Comparison of ENCODE assay signal across 18 cellular contexts in genomic region chr7:13035233-13035632, GRCh38.
DNase-seq lines count a peak whose midpoint lies in the region; ATAC-seq, FAIRE-seq and TF ChIP-seq lines count a peak whose summit lies in the region.
"Had no signal": no experiment of that assay in that cellular context is flagged by ENCODE, and none has a peak within 500 bp of the region (broad histone marks: within the 10 kb centered on the region; RNA-seq: fewer than 3 reads in every experiment).

No MANE protein-coding gene starts in this region.

- no peak overlapping the region for H4K8ac ChIP-seq in H1 (ENCODE audit: extremely low read depth, insufficient read depth, low read length)

- H3K36me3 ChIP-seq in HUES64 (ENCODE audit: insufficient read depth, low read length) (no peaks in the 10 kb centered on the region), H1 (ENCODE audit: control insufficient read depth in 2 of 4, insufficient read depth in 4 of 4, low read length in 3 of 4) (no peaks in the 10 kb centered on the region; a peak in 1 of 8 replicates), small intestine (ENCODE audit: control insufficient read depth in 2 of 2, insufficient read depth in 2 of 2, low read length in 2 of 2) (no peaks in the 10 kb centered on the region)
- H3K36me3 ChIP-seq: BE2C had no signal

- H2BK20ac ChIP-seq in H1 (ENCODE audit: low read length), result 0 out of 2 replicates have a peak overlapping the region, but pooled peaks have one; percentile 34

- peak overlapping the region; percentile 69 for H4K91ac ChIP-seq in H1 (replicated peaks; ENCODE audit: insufficient read length, low read length)

- TF ChIP-seq POLR2A in NB4 (IDR thresholded peaks at IDR 0.05; ENCODE audit: extremely low read depth, insufficient read length), result no peak
- no peak for TF ChIP-seq POLR2A in H1 (IDR thresholded peaks at IDR 0.05; ENCODE audit: control extremely low read depth in 1 of 2, low read depth in 2 of 2, low read length in 2 of 2)

- TF ChIP-seq CTCF in NB4 (IDR thresholded peaks at IDR 0.05; ENCODE audit: low read depth, low read length) (no peak), H1 (IDR thresholded peaks at IDR 0.05; ENCODE audit: control extremely low read depth in 1 of 3, insufficient read depth in 1 of 3, low read depth in 1 of 3, low read length in 3 of 3) (no peak)

- H3K23me2 ChIP-seq in H1 (ENCODE audit: low read depth, low read length), result no peaks in the 10 kb centered on the region

- no peak for FAIRE-seq in H1 (lab: Jason Lieb, UNC)
- FAIRE-seq in small intestine (lab: Jason Lieb, UNC), result no peak

- H3K4me3 ChIP-seq in HUES64 (ENCODE audit: low read length), result no peak overlapping the region
- no peak overlapping the region for H3K4me3 ChIP-seq in NB4 (ENCODE audit: low read depth, low read length)
- no peak overlapping the region for H3K4me3 ChIP-seq in H1 (ENCODE audit: extremely low read depth in 1 of 4, insufficient read depth in 2 of 4, low read depth in 3 of 4, low read length in 4 of 4)
- H3K4me3 ChIP-seq in small intestine (ENCODE audit: low read depth in 1 of 2, low read length in 2 of 2), result no peak overlapping the region

- H3K27me3 ChIP-seq in HUES64 (ENCODE audit: insufficient read depth, low read length) (no peaks in the 10 kb centered on the region), H1 (replicated peaks in 1 of 4; ENCODE audit: control insufficient read depth in 3 of 4, extremely low read depth in 1 of 4, insufficient read depth in 3 of 4, low read length in 3 of 4) (no peaks in the 10 kb centered on the region), small intestine (ENCODE audit: control insufficient read depth in 2 of 2, insufficient read depth in 2 of 2, low read length in 2 of 2) (no peaks in the 10 kb centered on the region)
- H3K27me3 ChIP-seq: BE2C had no signal

- no peak overlapping the region for H3K18ac ChIP-seq in H1 (ENCODE audit: extremely low read depth, low read length)

- no peak for TF ChIP-seq EP300 in H1 (IDR thresholded peaks at IDR 0.05; ENCODE audit: borderline replicate concordance in 1 of 2, low read depth in 2 of 2, low read length in 2 of 2)

- H4K20me1 ChIP-seq in H1 (replicated peaks in 1 of 2; ENCODE audit: control insufficient read depth in 1 of 2, insufficient read depth in 2 of 2, low read length in 2 of 2), result no peaks in the 10 kb centered on the region

- H3K4me1 ChIP-seq in HUES64 (ENCODE audit: insufficient read depth, low read length) (peaks cover 34% of the 10 kb centered on the region), H1 (replicated peaks in 1 of 4; ENCODE audit: control insufficient read depth in 3 of 4, insufficient read depth in 4 of 4, low read length in 3 of 4) (peaks cover 0 to 7% (median 3%) of the 10 kb centered on the region in 4 experiments; a peak in 3 of 7 replicates), small intestine (ENCODE audit: control insufficient read depth in 2 of 2, insufficient read depth in 1 of 2, low read depth in 1 of 2, low read length in 1 of 2) (no peaks in the 10 kb centered on the region)
- H3K4me1 ChIP-seq: BE2C had no signal

- no peaks in the 10 kb centered on the region for H3K79me2 ChIP-seq in H1 (ENCODE audit: control insufficient read depth in 1 of 2, insufficient read depth in 2 of 2, low read length in 2 of 2)

- H3K9ac ChIP-seq in HUES64 (ENCODE audit: low read depth, low read length) (no peak overlapping the region), H1 (replicated peaks in 1 of 4; ENCODE audit: extremely low read depth in 1 of 4, low read depth in 3 of 4, low read length in 3 of 4) (no peak overlapping the region)
- H3K9ac ChIP-seq: SK-N-SH had no signal

- in situ Hi-C loops in ACHN (cut with HindIII; ENCODE audit: low pct_ligation_motif_present, low pct_unique_long_range_greater_than_20kb, low sequenced_read_pairs), result no loop called here

- no peak overlapping the region for H2BK15ac ChIP-seq in H1 (ENCODE audit: low read length)

- no peak for TF ChIP-seq RAD21 in H1 (IDR thresholded peaks at IDR 0.05 in 1 of 2, conservative IDR thresholded peaks at IDR 0.05 in 1 of 2; ENCODE audit: low read depth in 2 of 2, low read length in 2 of 2)

- H3K79me1 ChIP-seq in H1 (ENCODE audit: low read depth, low read length), result no peaks in the 10 kb centered on the region

- H3K23ac ChIP-seq in H1 (ENCODE audit: insufficient read length), result no peak overlapping the region

- DNase-seq in NB4 (ENCODE audit: low read depth) (peak; percentile 16), H1 (ENCODE audit: low read depth in 1 of 2, low spot score in 2 of 2) (no peak), small intestine (peak; percentile 44), ACHN (no peak), NCI-H1694 treated with DMSO at 0.1 percent for 48 hours (lab: John Stamatoyannopoulos, UW) (no peak)
- DNase-seq: BE2C; Calu3; CD4-positive, alpha-beta memory T cell; DMS79; NCI-H1092; NCI-H2107; NCI-H2227 treated with DMSO at 0.1 percent for 48 hours; NCI-H524; SHP77; SK-N-SH; T-cell had no signal

- no peak overlapping the region for H3K4me2 ChIP-seq in H1 (ENCODE audit: insufficient read depth in 1 of 2, low read depth in 2 of 2, low read length in 2 of 2)
- H3K4me2 ChIP-seq: SK-N-SH had no signal

- CTCF ChIA-PET in H1 (lab: Charles Lee; ENCODE audit: partially characterized antibody), result interaction anchor here (1.5 kb wide), 1 partner anchor 9 kb away, joined by 3 read pairs; no protein-coding TSS in a partner anchor

- no peak overlapping the region for H4K5ac ChIP-seq in H1 (ENCODE audit: insufficient read length, low read depth, low read length)

- H2BK5ac ChIP-seq in H1 (ENCODE audit: low read depth, low read length), result peak overlapping the region; percentile 22; the same call in 1 of the 2 replicates

- no peak overlapping the region for H3K56ac ChIP-seq in H1 (replicated peaks; ENCODE audit: insufficient read length, low read depth, low read length)

- 95% methylated on average over 4 of the region's 4 CpGs for WGBS in HUES64
- 98% methylated on average over 4 of the region's 4 CpGs; no CpG with 5 or more reads in 1 of the 2 experiments for WGBS in H1 (ENCODE audit: extremely low coverage in 1 of 2, insufficient coverage in 1 of 2, insufficient read length in 1 of 2, insufficient replicate concordance in 2 of 2, low coverage in 1 of 2, low lambda C conversion rate in 2 of 2, missing lambda C conversion rate in 1 of 2), 2 experiments
- 62 to 79% (median 70%) methylated on average over 4 of the region's 4 CpGs for WGBS in small intestine, 3 donors

- H3K27ac ChIP-seq in HUES64 (ENCODE audit: low read depth, low read length) (peak overlapping the region; percentile 3; the same call in 1 of the 2 replicates), H1 (ENCODE audit: low read depth, low read length) (no peak overlapping the region), small intestine (ENCODE audit: low read depth in 1 of 2, low read length in 1 of 2) (no peak overlapping the region)

- peak overlapping the region; percentile 81 for H2BK120ac ChIP-seq in H1 (replicated peaks; ENCODE audit: low read depth, low read length)

- H2AK5ac ChIP-seq in H1 (ENCODE audit: low read depth, low read length), result no peak overlapping the region

- H3K4ac ChIP-seq in H1 (replicated peaks; ENCODE audit: insufficient read length, low read depth, low read length), result no peak overlapping the region

- ATAC-seq in GM19395 (IDR thresholded peaks at IDR 0.05; ENCODE audit: unreplicated experiment), result no peak
- ATAC-seq: T-cell had no signal

- no peak overlapping the region for H2BK12ac ChIP-seq in H1 (ENCODE audit: low read depth, low read length)

- POLR2A ChIA-PET in H1 (lab: Charles Lee; ENCODE audit: partially characterized antibody), result no interaction called here

- H3K14ac ChIP-seq in H1 (ENCODE audit: insufficient read length), result no peak overlapping the region

- H3K9me3 ChIP-seq in HUES64 (ENCODE audit: insufficient read depth, low read depth, low read length) (peaks cover 3% of the 10 kb centered on the region; the same call in 1 of the 2 replicates), H1 (ENCODE audit: insufficient read depth in 2 of 2, low read depth in 1 of 2, low read length in 1 of 2) (peaks cover 0 to 8% of the 10 kb centered on the region in 2 experiments; a peak in 2 of 4 replicates), small intestine (ENCODE audit: control insufficient read depth, low read depth) (no peaks in the 10 kb centered on the region)
- H3K9me3 ChIP-seq: BE2C, SK-N-SH had no signal

- no peak overlapping the region for H2AFZ ChIP-seq in H1 (ENCODE audit: low read length)

TF ChIP-seq in H1, 55 proteins besides CTCF, POLR2A, EP300 and RAD21:
- no peak for TF ChIP-seq NANOG (IDR thresholded peaks at IDR 0.05; ENCODE audit: insufficient read depth, low read depth, low read length, poor library complexity, severe bottlenecking)
- TF ChIP-seq TAF7 (optimal IDR thresholded peaks at IDR 0.05; ENCODE audit: borderline replicate concordance, low read depth, low read length), result no peak
- no peak for TF ChIP-seq YY1 (IDR thresholded peaks at IDR 0.05; ENCODE audit: low read depth, low read length)
- no peak for TF ChIP-seq MAX (IDR thresholded peaks at IDR 0.05)
- TF ChIP-seq ASH2L (IDR thresholded peaks at IDR 0.05; ENCODE audit: low read length), result no peak
- TF ChIP-seq CHD1 (IDR thresholded peaks at IDR 0.05; ENCODE audit: low read depth, low read length), result no peak
- TF ChIP-seq SIRT6 (IDR thresholded peaks at IDR 0.05; ENCODE audit: low read length), result no peak
- no peak for TF ChIP-seq FOSL1 (IDR thresholded peaks at IDR 0.05; ENCODE audit: insufficient read depth, low read depth, low read length)
- no peak for TF ChIP-seq KDM1A (IDR thresholded peaks at IDR 0.05; ENCODE audit: borderline replicate concordance, low read length)
TF ChIP-seq in H1: peak in this region for 0.

Comparison
In these comparisons a context has a peak if more than half of its experiments do, and no peak if none do; other contexts are left out.
1. DNase-seq: peak in NB4 (single experiment) and small intestine (single experiment); none in H1 (0 of 2), ACHN (single experiment) and NCI-H1694 treated with DMSO at 0.1 percent for 48 hours (single experiment).